In genomic region chr2:29580223-29580622, GRCh38 we compare ENCODE assay signal across 16 cellular contexts.
DNase-seq lines count a peak whose midpoint lies in the region; ATAC-seq and TF ChIP-seq lines count a peak whose summit lies in the region.
"Had no signal": no experiment of that assay in that cellular context is flagged by ENCODE, and none has a peak within 500 bp of the region (broad histone marks: within the 10 kb centered on the region; RNA-seq: fewer than 3 reads in every experiment).

No MANE protein-coding gene starts in this region.

- TF ChIP-seq CTCF in AG09309 (IDR thresholded peaks at IDR 0.05; ENCODE audit: control insufficient read depth, insufficient read depth, low read depth, low read length, missing control alignments): no peak
- TF ChIP-seq CTCF in foreskin fibroblast (IDR thresholded peaks at IDR 0.05; ENCODE audit: low read depth, low read length): no peak
- no peak for TF ChIP-seq CTCF in RWPE1 (conservative IDR thresholded peaks at IDR 0.05; ENCODE audit: low read depth)

- DNase-seq in AG09309 (ENCODE audit: low read depth) (peak; percentile 14), EH (ENCODE audit: low read depth) (peak; percentile 56), SK-N-DZ (ENCODE audit: low spot score) (peak; percentile 94), foreskin fibroblast (peak; percentile 59 to 74), HPDE6-E6E7 (ENCODE audit: extremely low spot score) (no peak), RWPE1 (ENCODE audit: low spot score) (no peak), hippocampal formation (lab: John Stamatoyannopoulos, UW) (no peak)
- DNase-seq: CD8-positive, alpha-beta memory T cell; MG63; NCI-H1105; NCI-H1694 treated with DMSO at 0.1 percent for 48 hours; NCI-H446 treated with DMSO at 0.1 percent for 48 hours; SIG-M5 had no signal

- no peak overlapping the region for H3K27ac ChIP-seq in RWPE1
- H3K27ac ChIP-seq: KMS-11 had no signal

- no peak for ATAC-seq in GM18502 (IDR thresholded peaks at IDR 0.05; ENCODE audit: poor library complexity, unreplicated experiment)
- ATAC-seq: HCT116 had no signal

- CTCF ChIA-PET in RWPE1 (lab: Yijun Ruan, JAX): no interaction called here

- H3K4me3 ChIP-seq in AG09309 (ENCODE audit: control insufficient read depth, low read depth, low read length): no peak overlapping the region
- no peak overlapping the region for H3K4me3 ChIP-seq in foreskin fibroblast (ENCODE audit: low read depth in 1 of 2, low read length in 2 of 2)
- H3K4me3 ChIP-seq: MG63 had no signal

- POLR2A ChIA-PET in RWPE1 (lab: Yijun Ruan, JAX; ENCODE audit: low non-redundant PET): no interaction called here

Comparison
In these comparisons a context has a peak if more than half of its experiments do, and no peak if none do; other contexts are left out.
1. DNase-seq: peak in AG09309 (single experiment), EH (single experiment), SK-N-DZ (single experiment) and foreskin fibroblast (2 of 2); none in HPDE6-E6E7 (single experiment), RWPE1 (single experiment) and hippocampal formation (0 of 2).